22 cellular contexts compared by ENCODE assay signal in genomic region chr1:154000420-154000819, GRCh38.
"Had no signal": no experiment of that assay in that cellular context is flagged by ENCODE, and none has a peak within 500 bp of the region (broad histone marks: within the 10 kb centered on the region; RNA-seq: fewer than 3 reads in every experiment).

No MANE protein-coding gene starts in this region.

- H3K4me3 ChIP-seq: colonic mucosa, lung, psoas muscle, right lobe of liver, tibial nerve had no signal

- H2AFZ ChIP-seq: parathyroid adenoma had no signal

- H3K9me3 ChIP-seq: colonic mucosa, psoas muscle, tibial nerve had no signal

- H3K4me3 Mint-ChIP-seq: naive B cell; nephron; stimulated activated effector memory CD8-positive, alpha-beta T cell treated with anti-CD3 and anti-CD28 coated beads, Interleukin-12 subunit alpha, Interleukin-12 subunit beta, amount 100 ng/mL, for 72 hours had no signal

- H3K27me3 ChIP-seq: colonic mucosa, right lobe of liver, tibial nerve had no signal

- H3K9ac ChIP-seq: parathyroid adenoma had no signal

- H3K79me2 ChIP-seq: parathyroid adenoma had no signal

- H3K9me3 Mint-ChIP-seq: naive B cell; nephron; stimulated activated effector memory CD8-positive, alpha-beta T cell treated with anti-CD3 and anti-CD28 coated beads, Interleukin-12 subunit alpha, Interleukin-12 subunit beta, amount 100 ng/mL, for 72 hours had no signal

- DNase-seq: colonic mucosa; dermis blood vessel endothelial cell; erythroblast; foreskin melanocyte; head of caudate nucleus; hippocampal formation; left colon; left ventricle myocardium superior; mesenchymal stem cell; naive B cell; occipital lobe; psoas muscle; retina; right lobe of liver; stimulated activated CD4-positive, alpha-beta T cell treated with anti-CD3 and anti-CD28 coated beads, Interleukin-4, amount 100 ng/mL, for 1 hour; stimulated activated CD8-positive, alpha-beta memory T cell treated with anti-CD3 and anti-CD28 coated beads, Interleukin-4, amount 100 ng/mL, for 48 hours; stimulated activated naive CD8-positive, alpha-beta T cell treated with anti-CD3 and anti-CD28 coated beads, Interleukin-15, Interleukin-2, amounts not matched to agents 100 U/mL and 50 U/mL, for 24 hours had no signal

- H3K27ac ChIP-seq: colonic mucosa, parathyroid adenoma, psoas muscle, right lobe of liver, tibial nerve had no signal

- H3K4me1 ChIP-seq: colonic mucosa, parathyroid adenoma, psoas muscle, tibial nerve had no signal

- H3K36me3 ChIP-seq: colonic mucosa had no signal

- H3K27me3 Mint-ChIP-seq: naive B cell had no signal

- H3K27ac Mint-ChIP-seq: nephron; stimulated activated effector memory CD8-positive, alpha-beta T cell treated with anti-CD3 and anti-CD28 coated beads, Interleukin-12 subunit alpha, Interleukin-12 subunit beta, amount 100 ng/mL, for 72 hours had no signal

- H3K4me1 Mint-ChIP-seq: stimulated activated effector memory CD8-positive, alpha-beta T cell treated with anti-CD3 and anti-CD28 coated beads, Interleukin-12 subunit alpha, Interleukin-12 subunit beta, amount 100 ng/mL, for 72 hours had no signal

- ATAC-seq: left colon; left ventricle myocardium superior; psoas muscle; stimulated activated effector memory CD8-positive, alpha-beta T cell treated with anti-CD3 and anti-CD28 coated beads, Interleukin-12 subunit alpha, Interleukin-12 subunit beta, amount 100 ng/mL, for 72 hours; stimulated activated naive CD8-positive, alpha-beta T cell treated with anti-CD3 and anti-CD28 coated beads, Interleukin-15, Interleukin-2, amounts not matched to agents 100 U/mL and 50 U/mL, for 24 hours had no signal
